ENCODE assay signal across 31 cellular contexts in genomic region chr11:68976563-68976962, GRCh38. TPM values are rescaled to one million over a fixed set of nuclear protein-coding genes. Genes with fewer than 3 reads are reported as not detected.
DNase-seq lines count a peak whose midpoint lies in the region; ATAC-seq and TF ChIP-seq lines count a peak whose summit lies in the region.
"Had no signal": no experiment of that assay in that cellular context is flagged by ENCODE, and none has a peak within 500 bp of the region (broad histone marks: within the 10 kb centered on the region; RNA-seq: fewer than 3 reads in every experiment).

No MANE protein-coding gene starts in this region.

- no peak overlapping the region for H2BK20ac ChIP-seq in IMR-90 (ENCODE audit: low read depth, low read length)

- no peak overlapping the region for H3K14ac ChIP-seq in IMR-90 (replicated peaks; ENCODE audit: low read depth, low read length)

- POLR2A ChIA-PET in IMR-90 (lab: Charles Lee; ENCODE audit: unreplicated experiment) = no interaction called here

- H4K20me1 ChIP-seq in IMR-90 (ENCODE audit: insufficient read depth, low read length) = no peaks in the 10 kb centered on the region

- H2BK120ac ChIP-seq in IMR-90 (ENCODE audit: low read depth, low read length) = no peak overlapping the region

- H3K27me3 ChIP-seq in IMR-90 (ENCODE audit: control insufficient read depth, insufficient read depth, low read length) = peaks cover 48% of the 10 kb centered on the region
- H3K27me3 ChIP-seq in spleen (replicated peaks in 1 of 7) = peaks cover 0 to 39% (median 7%) of the 10 kb centered on the region in 7 donors

- H3K9me3 Mint-ChIP-seq in endothelial cell (ENCODE audit: unreplicated experiment) = no peaks in the 10 kb centered on the region
- H3K9me3 Mint-ChIP-seq: activated naive CD4-positive, alpha-beta T cell treated with anti-CD3 and anti-CD28 coated beads for 36 hours; activated T-cell treated with anti-CD3 and anti-CD28 coated beads, Interleukin-2, amount 50 U/mL, for 72 hours; CD4-positive, alpha-beta T cell; HFFc6; immature natural killer cell; type B pancreatic cell had no signal

- CTCF ChIA-PET in IMR-90 (lab: Yijun Ruan, JAX) = no interaction called here

- BruUV-seq in IMR-90 (replicated peaks; lab: Mats Ljungman, UMichigan) = no TSS peak

- H3K9me1 ChIP-seq in IMR-90 (ENCODE audit: insufficient read depth, low read length) = no peaks in the 10 kb centered on the region

- H4K5ac ChIP-seq in IMR-90 (ENCODE audit: low read depth, low read length) = no peak overlapping the region

- no peak overlapping the region for H3K56ac ChIP-seq in IMR-90 (ENCODE audit: extremely low read depth, insufficient read depth, low read length)

- no peak overlapping the region for H2AK5ac ChIP-seq in IMR-90 (ENCODE audit: low read depth, low read length)

- no peak for ATAC-seq in IMR-90 (ENCODE audit: low read depth)
- ATAC-seq in left lobe of liver = no peak
- no peak for ATAC-seq in HG03135 (IDR thresholded peaks at IDR 0.05; ENCODE audit: unreplicated experiment)
- ATAC-seq: activated T-cell treated with anti-CD3 and anti-CD28 coated beads, Interleukin-2, amount 50 U/mL, for 72 hours; HepG2; naive thymus-derived CD8-positive, alpha-beta T cell; SK-N-SH treated with all-trans-retinoic acid at 6 μM for 48 hours had no signal

- no CpG with 5 or more reads among the region's 4 CpGs for WGBS in IMR-90 (ENCODE audit: extremely low coverage in 2 of 2, insufficient read length in 1 of 2), 2 experiments
- 73 to 81% (median 75%) methylated on average over 4 of the region's 4 CpGs for WGBS in spleen, 5 donors

- no peak overlapping the region for H3K4ac ChIP-seq in IMR-90 (ENCODE audit: low read depth, low read length)

- no peaks in the 10 kb centered on the region for H3K36me3 Mint-ChIP-seq in endothelial cell (ENCODE audit: low read depth, unreplicated experiment)
- H3K36me3 Mint-ChIP-seq: type B pancreatic cell had no signal

- no peak overlapping the region for H3K4me3 ChIP-seq in IMR-90 (ENCODE audit: insufficient read depth, low read depth, low read length)
- no peak overlapping the region for H3K4me3 ChIP-seq in spleen

- dilution Hi-C loops in IMR-90 (cut with HindIII; ENCODE audit: low sequenced_read_pairs, unreplicated experiment) = no loop called here

- H3K9me3 ChIP-seq in IMR-90 (ENCODE audit: control insufficient read depth, insufficient read depth, low read length) = no peaks in the 10 kb centered on the region
- H3K9me3 ChIP-seq in spleen = peaks cover 0 to under 1% (median 0%) of the 10 kb centered on the region in 8 donors

- no peak overlapping the region for H3K9ac ChIP-seq in IMR-90 (ENCODE audit: low read depth, low read length)

- no peak overlapping the region for H3K18ac ChIP-seq in IMR-90 (ENCODE audit: low read depth, low read length)

- H3K23ac ChIP-seq in IMR-90 (ENCODE audit: low read depth, low read length) = no peak overlapping the region

- no peaks in the 10 kb centered on the region for H3K79me1 ChIP-seq in IMR-90 (ENCODE audit: low read depth in 1 of 2, low read length in 2 of 2)

- H3K36me3 ChIP-seq in IMR-90 (ENCODE audit: control insufficient read depth, insufficient read depth, low read length) (no peaks in the 10 kb centered on the region), spleen (no peaks in the 10 kb centered on the region)

- H3K27ac ChIP-seq in IMR-90 (ENCODE audit: insufficient read depth, low read length) = no peak overlapping the region
- H3K27ac ChIP-seq in spleen = no peak overlapping the region

- H2AFZ ChIP-seq in IMR-90 (replicated peaks; ENCODE audit: low read length, poor library complexity) = no peak overlapping the region

- H4K8ac ChIP-seq in IMR-90 (ENCODE audit: low read depth in 2 of 2, low read length in 2 of 2) = no peak overlapping the region

- no peak overlapping the region for H3K4me2 ChIP-seq in IMR-90 (ENCODE audit: low read depth, low read length)

- no peak overlapping the region for H3K4me3 Mint-ChIP-seq in endothelial cell (ENCODE audit: unreplicated experiment)
- H3K4me3 Mint-ChIP-seq: activated naive CD4-positive, alpha-beta T cell treated with anti-CD3 and anti-CD28 coated beads for 36 hours; activated T-cell treated with anti-CD3 and anti-CD28 coated beads, Interleukin-2, amount 50 U/mL, for 72 hours; CD4-positive, alpha-beta T cell; HFFc6; immature natural killer cell; naive thymus-derived CD8-positive, alpha-beta T cell; type B pancreatic cell had no signal

- DNase-seq in IMR-90 (peak; percentile 7), dermis blood vessel endothelial cell (peak; percentile 48), left lobe of liver (ENCODE audit: low spot score) (peak; percentile 15), spleen (peak; percentile 35), 8988T (no peak), endothelial cell (ENCODE audit: low spot score) (no peak)
- DNase-seq: activated CD4-positive, alpha-beta T cell treated with anti-CD3 and anti-CD28 coated beads for 48 hours; activated naive CD4-positive, alpha-beta T cell treated with anti-CD3 and anti-CD28 coated beads for 36 hours; activated T-cell treated with anti-CD3 and anti-CD28 coated beads, Interleukin-2, amount 50 U/mL, for 72 hours; AML-193; amygdala; CD4-positive, alpha-beta T cell; effector memory CD4-positive, alpha-beta T cell; GOT3; HFFc6; hypothalamus; immature natural killer cell; midbrain; naive thymus-derived CD8-positive, alpha-beta T cell; occipital lobe; stimulated activated CD4-positive, alpha-beta T cell treated with anti-CD3 and anti-CD28 coated beads, Interleukin-2, amount 100 ng/mL, for 48 hours; T-helper 2 cell had no signal

- intact Hi-C loops in IMR-90 (cut with micrococcal nuclease) (no loop called here), spleen (cut with DNase I; ENCODE audit: low total_unique reads) (no loop called here)

- H3K27ac Mint-ChIP-seq in endothelial cell (ENCODE audit: unreplicated experiment) = no peak overlapping the region
- H3K27ac Mint-ChIP-seq: activated naive CD4-positive, alpha-beta T cell treated with anti-CD3 and anti-CD28 coated beads for 36 hours; activated T-cell treated with anti-CD3 and anti-CD28 coated beads, Interleukin-2, amount 50 U/mL, for 72 hours; CD4-positive, alpha-beta T cell; HFFc6; immature natural killer cell; type B pancreatic cell had no signal

- H2BK15ac ChIP-seq in IMR-90 (ENCODE audit: low read depth, low read length) = no peak overlapping the region

- no peak overlapping the region for H4K91ac ChIP-seq in IMR-90 (ENCODE audit: insufficient read depth, low read depth, low read length)

- H3K4me1 Mint-ChIP-seq in endothelial cell (ENCODE audit: unreplicated experiment) = peaks cover 4% of the 10 kb centered on the region
- H3K4me1 Mint-ChIP-seq: immature natural killer cell had no signal

- TF ChIP-seq POLR2A in IMR-90 (IDR thresholded peaks at IDR 0.05; ENCODE audit: low read depth, low read length) (no peak), spleen (IDR thresholded peaks at IDR 0.05) (no peak)

- in situ Hi-C loops in IMR-90 (cut with MboI; ENCODE audit: low sequenced_read_pairs) = no loop called here

- H3K27me3 Mint-ChIP-seq in endothelial cell (ENCODE audit: unreplicated experiment) = no peaks in the 10 kb centered on the region

- no peak overlapping the region for H2AK9ac ChIP-seq in IMR-90 (replicated peaks; ENCODE audit: low read depth, low read length, poor library complexity)

- no peak for TF ChIP-seq CTCF in IMR-90 (conservative IDR thresholded peaks at IDR 0.05; ENCODE audit: low read depth, low read length)
- no peak for TF ChIP-seq CTCF in spleen (IDR thresholded peaks at IDR 0.05 in 8 of 11, conservative IDR thresholded peaks at IDR 0.05 in 3 of 11)
- TF ChIP-seq CTCF in endothelial cell (IDR thresholded peaks at IDR 0.05; ENCODE audit: unreplicated experiment) = no peak

- no peak overlapping the region for H2BK5ac ChIP-seq in IMR-90 (ENCODE audit: low read depth, low read length, poor library complexity, severe bottlenecking)

- H3K4me1 ChIP-seq in IMR-90 (ENCODE audit: control insufficient read depth, insufficient read depth, low read length) (peaks cover 2% of the 10 kb centered on the region; the same call in 1 of the 2 replicates), spleen (no peaks in the 10 kb centered on the region)

- TF ChIP-seq RAD21 in IMR-90 (IDR thresholded peaks at IDR 0.05; ENCODE audit: low read length) = no peak

TF ChIP-seq in IMR-90, 13 proteins besides CTCF, POLR2A, EP300 and RAD21:
- TF ChIP-seq RCOR1 (IDR thresholded peaks at IDR 0.05; ENCODE audit: insufficient replicate concordance, low read length) = no peak
- TF ChIP-seq USF2 (IDR thresholded peaks at IDR 0.05; ENCODE audit: low read depth, low read length) = no peak
- TF ChIP-seq BHLHE40 (IDR thresholded peaks at IDR 0.05; ENCODE audit: low read depth, low read length) = no peak

RNA-seq across cellular contexts. Expression of gene MRGPRD, which starts 4.2 kb away (rescaled TPM):
- total RNA-seq in IMR-90 (2012; rRNA removed) (not detected in 2 replicates), dermis blood vessel endothelial cell (not detected in 2 replicates), left lobe of liver (not detected), spleen (not detected), endothelial cell (ENCODE audit: unreplicated experiment) (not detected)
- polyA plus RNA-seq in IMR-90 (2012; rRNA removed) (not detected in 2 replicates), spleen (not detected)
- polyA plus RNA-seq in IMR-90 (2012; cell fraction: cytosol; rRNA removed) = not detected in 2 replicates
- not detected in 2 replicates for polyA plus RNA-seq in IMR-90 (2012; cell fraction: nucleus; rRNA removed; ENCODE audit: low replicate concordance)
- total RNA-seq: activated naive CD4-positive, alpha-beta T cell treated with anti-CD3 and anti-CD28 coated beads for 36 hours; activated T-cell treated with anti-CD3 and anti-CD28 coated beads, Interleukin-2, amount 50 U/mL, for 72 hours; CD4-positive, alpha-beta T cell; Daoy; HepG2; HFFc6; liver; naive thymus-derived CD8-positive, alpha-beta T cell; NCI-H460; occipital lobe; renal cortical epithelial cell had no signal
- polyA plus RNA-seq: esophagus, HepG2, immature natural killer cell, liver had no signal

RNA-seq across cellular contexts. Expression of gene MRGPRF, which starts 36.5 kb away (rescaled TPM):
- total RNA-seq in IMR-90 (2012; rRNA removed) = 5.8 and 6.3 TPM in 2 replicates
- 27.3 and 28.8 TPM in 2 replicates for polyA plus RNA-seq in IMR-90 (2012; rRNA removed)
- polyA plus RNA-seq in IMR-90 (2012; cell fraction: cytosol; rRNA removed) = 27.9 and 54.6 TPM in 2 replicates
- polyA plus RNA-seq in IMR-90 (2012; cell fraction: nucleus; rRNA removed; ENCODE audit: low replicate concordance) = 17.5 and 36.2 TPM in 2 replicates
- total RNA-seq in dermis blood vessel endothelial cell = 0.05 and 0.17 TPM in 2 replicates
- 3.4 TPM for total RNA-seq in left lobe of liver
- 10 to 100 TPM in 5 of 7 donors, 1 to 10 TPM in 2; 7.2 to 21.2 (median 11.7) TPM for total RNA-seq in spleen
- polyA plus RNA-seq in spleen = 1 to 10 TPM; 2.2 to 7.9 (median 5.0) TPM
- 0.54 TPM for total RNA-seq in endothelial cell (ENCODE audit: unreplicated experiment)
- total RNA-seq: activated naive CD4-positive, alpha-beta T cell treated with anti-CD3 and anti-CD28 coated beads for 36 hours; activated T-cell treated with anti-CD3 and anti-CD28 coated beads, Interleukin-2, amount 50 U/mL, for 72 hours; CD4-positive, alpha-beta T cell; Daoy; HepG2; naive thymus-derived CD8-positive, alpha-beta T cell; NCI-H460 had no signal
- polyA plus RNA-seq: HepG2; immature natural killer cell; naive thymus-derived CD8-positive, alpha-beta T cell had no signal

Comparison
In these comparisons a context has a peak if more than half of its experiments do, and no peak if none do; other contexts are left out.
1. DNase-seq: peak in IMR-90 (single experiment), dermis blood vessel endothelial cell (single experiment), left lobe of liver (single experiment) and spleen (single experiment); none in 8988T (single experiment) and endothelial cell (single experiment).